In the genomic region with DNA sequence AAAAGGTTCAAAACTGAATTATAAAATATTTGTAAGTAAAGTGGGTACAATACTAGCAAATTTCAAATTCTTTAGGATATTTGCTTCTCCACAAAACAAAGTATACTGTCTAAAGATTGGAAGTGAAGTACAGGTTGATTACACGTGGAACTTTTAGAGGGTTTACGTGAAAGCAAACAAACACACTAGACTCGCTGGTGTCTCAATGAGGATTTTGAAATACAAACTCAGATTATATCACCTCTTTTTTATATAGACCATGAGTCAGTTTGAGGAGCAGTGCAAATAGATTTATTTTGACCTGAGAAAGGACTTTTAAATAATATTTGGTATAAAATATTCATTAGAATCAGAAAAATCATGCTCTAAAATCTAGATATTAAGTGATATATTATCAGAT, we compare ENCODE assay signal across 28 cellular contexts.
"Had no signal": no experiment of that assay in that cellular context is flagged by ENCODE, and none has a peak within 500 bp of the region (broad histone marks: within the 10 kb centered on the region; RNA-seq: fewer than 3 reads in every experiment).

No MANE protein-coding gene starts in this region.

- H3K27me3 Mint-ChIP-seq: dendritic cell treated with granulocyte-macrophage colony-stimulating factor and Interleukin-4, amounts not matched to agents 40 ng/mL and 50 ng/mL, for 4 days; effector memory CD8-positive, alpha-beta T cell had no signal

- H3K9me3 Mint-ChIP-seq: dendritic cell treated with granulocyte-macrophage colony-stimulating factor and Interleukin-4, amounts not matched to agents 40 ng/mL and 50 ng/mL, for 4 days had no signal

- DNase-seq: colonic mucosa; cortex of kidney; dermis blood vessel endothelial cell; dorsolateral prefrontal cortex; effector CD4-positive, alpha-beta T cell; effector CD8-positive, alpha-beta T cell; effector memory CD4-positive, alpha-beta T cell; effector memory CD8-positive, alpha-beta T cell; endodermal cell; erythroblast; esophagus squamous epithelium; foreskin fibroblast; foreskin keratinocyte; foreskin melanocyte; gastrocnemius medialis; glutamatergic neuron; head of caudate nucleus; heart left ventricle had no signal

- H3K36me3 ChIP-seq: colonic mucosa, esophagus muscularis mucosa, esophagus squamous epithelium, gastrocnemius medialis, gastroesophageal sphincter, heart left ventricle had no signal

- H3K4me3 Mint-ChIP-seq: dendritic cell treated with granulocyte-macrophage colony-stimulating factor and Interleukin-4, amounts not matched to agents 40 ng/mL and 50 ng/mL, for 4 days; effector memory CD8-positive, alpha-beta T cell; endodermal cell had no signal

- H3K27ac ChIP-seq: colonic mucosa, coronary artery, epithelial cell of prostate, esophagus muscularis mucosa, esophagus squamous epithelium, foreskin keratinocyte, gastrocnemius medialis, gastroesophageal sphincter, heart left ventricle had no signal

- H3K4me3 ChIP-seq: colonic mucosa, coronary artery, dorsolateral prefrontal cortex, esophagus muscularis mucosa, esophagus squamous epithelium, gastrocnemius medialis, gastroesophageal sphincter, heart left ventricle had no signal

- H3K4me1 ChIP-seq: colonic mucosa, esophagus muscularis mucosa, esophagus squamous epithelium, foreskin keratinocyte, gastrocnemius medialis, gastroesophageal sphincter, heart left ventricle had no signal

- H3K27ac Mint-ChIP-seq: dendritic cell treated with granulocyte-macrophage colony-stimulating factor and Interleukin-4, amounts not matched to agents 40 ng/mL and 50 ng/mL, for 4 days; effector memory CD8-positive, alpha-beta T cell; endodermal cell had no signal

- FAIRE-seq: colon, endometrium, endothelial cell of umbilical vein, frontal cortex had no signal

- H3K9me3 ChIP-seq: colonic mucosa, esophagus muscularis mucosa, esophagus squamous epithelium, gastrocnemius medialis, gastroesophageal sphincter, heart left ventricle had no signal

- H3K4me1 Mint-ChIP-seq: endodermal cell had no signal

- ATAC-seq: effector memory CD8-positive, alpha-beta T cell; esophagus mucosa; foreskin keratinocyte; gastrocnemius medialis; gastroesophageal sphincter; heart left ventricle had no signal

- H3K27me3 ChIP-seq: colonic mucosa, dorsolateral prefrontal cortex, esophagus muscularis mucosa, esophagus squamous epithelium, foreskin keratinocyte, gastrocnemius medialis, gastroesophageal sphincter, heart left ventricle had no signal
